ENCODE assay signal across 25 cellular contexts in the genomic region with DNA sequence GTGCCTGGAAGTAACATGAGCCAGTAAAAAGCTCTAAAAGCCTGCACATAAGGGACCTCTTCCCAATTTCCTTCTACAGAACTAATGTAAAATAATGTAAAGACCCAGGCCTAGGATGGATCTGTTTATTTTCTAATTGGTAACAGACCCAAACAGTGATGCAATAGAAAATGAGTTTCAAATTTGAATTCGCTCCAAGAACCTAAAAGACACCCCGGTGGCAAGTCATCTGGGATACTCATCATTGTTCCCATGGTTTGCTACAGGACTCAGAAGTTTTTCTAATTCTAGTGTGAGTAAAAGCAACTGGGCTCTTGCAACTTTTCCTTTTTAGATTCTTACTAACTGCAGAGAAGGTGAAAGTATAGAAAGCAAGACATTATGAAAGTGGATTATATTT.
DNase-seq lines count a peak whose midpoint lies in the region; ATAC-seq lines count a peak whose summit lies in the region.
"Had no signal": no experiment of that assay in that cellular context is flagged by ENCODE, and none has a peak within 500 bp of the region (broad histone marks: within the 10 kb centered on the region; RNA-seq: fewer than 3 reads in every experiment).

No MANE protein-coding gene starts in this region.

- ATAC-seq in GM18498 (IDR thresholded peaks at IDR 0.05; ENCODE audit: unreplicated experiment), result peak; percentile 17
- peak; percentile 20 for ATAC-seq in HG02678 (IDR thresholded peaks at IDR 0.05; ENCODE audit: unreplicated experiment)
- ATAC-seq in HG03025 (IDR thresholded peaks at IDR 0.05; ENCODE audit: low FRiP score, unreplicated experiment), result no peak
- ATAC-seq: HCT116; lower lobe of right lung; pancreas; stimulated activated naive CD8-positive, alpha-beta T cell treated with anti-CD3 and anti-CD28 coated beads, Interleukin-15, Interleukin-2, amounts not matched to agents 100 U/mL and 50 U/mL, for 24 hours had no signal

- no peak overlapping the region for H3K4me3 ChIP-seq in skeletal muscle cell (ENCODE audit: low read depth, low read length)
- H3K4me3 ChIP-seq: esophagus muscularis mucosa, lower lobe of right lung, pancreas, Peyer's patch, right atrium auricular region, thyroid gland had no signal

- DNase-seq in brain pericyte (ENCODE audit: low read depth, low spot score) (peak; percentile 17), skeletal muscle cell (ENCODE audit: low read depth) (peak; percentile 47), ureter (ENCODE audit: low spot score) (no peak), iPS-NIHi11 (ENCODE audit: low spot score) (no peak)
- DNase-seq: activated CD4-positive, alpha-beta memory T cell treated with anti-CD3 and anti-CD28 coated beads, Interleukin-2, amount 10 ng/mL, durations not matched to agents 7 days and 5 days; activated CD4-positive, CD25-positive, alpha-beta regulatory T cell treated with anti-CD3 and anti-CD28 coated beads, Interleukin-2, amount 50 U/mL, for 72 hours; activated effector memory CD4-positive, alpha-beta T cell treated with Interleukin-2 at 50 U/mL for 16 hours; effector memory CD4-positive, alpha-beta T cell; GDM1; lower lobe of right lung; NCI-H1694; NCI-H2171; NCI-H524 treated with DMSO at 0.1 percent for 48 hours; pancreas; Peyer's patch; SIG-M5; stimulated activated naive CD8-positive, alpha-beta T cell treated with anti-CD3 and anti-CD28 coated beads, Interleukin-15, Interleukin-2, amounts not matched to agents 100 U/mL and 50 U/mL, for 24 hours; T-helper 1 cell; thyroid gland had no signal

Comparison
In these comparisons a context has a peak if more than half of its experiments do, and no peak if none do; other contexts are left out.
1. DNase-seq: peak in brain pericyte (single experiment) and skeletal muscle cell (single experiment); none in ureter (single experiment) and iPS-NIHi11 (single experiment).